In genomic region chr1:204169871-204170270, GRCh38 we compare ENCODE assay signal across 2 cellular contexts.
TF ChIP-seq lines count a peak whose summit lies in the region.

No MANE protein-coding gene starts in this region.

TF ChIP-seq in GM23338, 12 proteins besides CTCF, POLR2A, EP300 and RAD21:
- TF ChIP-seq ETS1 (IDR thresholded peaks at IDR 0.05) (no peak), JUNB (IDR thresholded peaks at IDR 0.05; ENCODE audit: unreplicated experiment) (no peak), EZH2phosphoT487 (IDR thresholded peaks at IDR 0.05; ENCODE audit: unreplicated experiment) (no peak), ZNF114 (CRISPR knock-in tag; IDR thresholded peaks at IDR 0.05) (no peak), ZNF462 (CRISPR knock-in tag; IDR thresholded peaks at IDR 0.05) (no peak), NANOG (IDR thresholded peaks at IDR 0.05; ENCODE audit: borderline replicate concordance) (no peak)
- TF ChIP-seq, protein P1, sequence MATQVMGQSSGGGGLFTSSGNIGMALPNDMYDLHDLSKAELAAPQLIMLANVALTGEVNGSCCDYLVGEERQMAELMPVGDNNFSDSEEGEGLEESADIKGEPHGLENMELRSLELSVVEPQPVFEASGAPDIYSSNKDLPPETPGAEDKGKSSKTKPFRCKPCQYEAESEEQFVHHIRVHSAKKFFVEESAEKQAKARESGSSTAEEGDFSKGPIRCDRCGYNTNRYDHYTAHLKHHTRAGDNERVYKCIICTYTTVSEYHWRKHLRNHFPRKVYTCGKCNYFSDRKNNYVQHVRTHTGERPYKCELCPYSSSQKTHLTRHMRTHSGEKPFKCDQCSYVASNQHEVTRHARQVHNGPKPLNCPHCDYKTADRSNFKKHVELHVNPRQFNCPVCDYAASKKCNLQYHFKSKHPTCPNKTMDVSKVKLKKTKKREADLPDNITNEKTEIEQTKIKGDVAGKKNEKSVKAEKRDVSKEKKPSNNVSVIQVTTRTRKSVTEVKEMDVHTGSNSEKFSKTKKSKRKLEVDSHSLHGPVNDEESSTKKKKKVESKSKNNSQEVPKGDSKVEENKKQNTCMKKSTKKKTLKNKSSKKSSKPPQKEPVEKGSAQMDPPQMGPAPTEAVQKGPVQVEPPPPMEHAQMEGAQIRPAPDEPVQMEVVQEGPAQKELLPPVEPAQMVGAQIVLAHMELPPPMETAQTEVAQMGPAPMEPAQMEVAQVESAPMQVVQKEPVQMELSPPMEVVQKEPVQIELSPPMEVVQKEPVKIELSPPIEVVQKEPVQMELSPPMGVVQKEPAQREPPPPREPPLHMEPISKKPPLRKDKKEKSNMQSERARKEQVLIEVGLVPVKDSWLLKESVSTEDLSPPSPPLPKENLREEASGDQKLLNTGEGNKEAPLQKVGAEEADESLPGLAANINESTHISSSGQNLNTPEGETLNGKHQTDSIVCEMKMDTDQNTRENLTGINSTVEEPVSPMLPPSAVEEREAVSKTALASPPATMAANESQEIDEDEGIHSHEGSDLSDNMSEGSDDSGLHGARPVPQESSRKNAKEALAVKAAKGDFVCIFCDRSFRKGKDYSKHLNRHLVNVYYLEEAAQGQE (IDR thresholded peaks at IDR 0.05; ENCODE audit: unreplicated experiment): no peak

TF ChIP-seq in GM12878, 131 proteins besides CTCF, POLR2A, EP300 and RAD21:
- TF ChIP-seq BACH1 (IDR thresholded peaks at IDR 0.05; ENCODE audit: borderline replicate concordance) (no peak), CBX5 (IDR thresholded peaks at IDR 0.05; ENCODE audit: low read depth) (peak; percentile 31; the same call in 1 of the 2 replicates), PAX8 (IDR thresholded peaks at IDR 0.05) (no peak), NFXL1 (IDR thresholded peaks at IDR 0.05; ENCODE audit: borderline replicate concordance) (no peak), SIN3A (IDR thresholded peaks at IDR 0.05; ENCODE audit: low read depth, low read length) (no peak)
